In genomic region chr1:2076826-2077225, GRCh38 we compare ENCODE assay signal across 40 cellular contexts. TPM values are rescaled to one million over a fixed set of nuclear protein-coding genes. Genes with fewer than 3 reads are reported as not detected.
"Had no signal": no experiment of that assay in that cellular context is flagged by ENCODE, and none has a peak within 500 bp of the region (broad histone marks: within the 10 kb centered on the region; RNA-seq: fewer than 3 reads in every experiment).

No MANE protein-coding gene starts in this region.

- H3K27me3 ChIP-seq: ascending aorta, body of pancreas, breast epithelium had no signal

- H3K4me1 ChIP-seq: ascending aorta, body of pancreas, breast epithelium had no signal

- H2AFZ ChIP-seq: PC-9 had no signal

- H3K4me3 Mint-ChIP-seq: activated CD8-positive, alpha-beta T cell treated with anti-CD3 and anti-CD28 coated beads for 36 hours; activated naive CD4-positive, alpha-beta T cell treated with anti-CD3 and anti-CD28 coated beads, Interleukin-2, amount 50 U/mL, for 24 hours; activated naive CD8-positive, alpha-beta T cell treated with anti-CD3 and anti-CD28 coated beads, Interleukin-2, amount 10 ng/mL, durations not matched to agents 7 days and 5 days; activated T-cell treated with anti-CD3 and anti-CD28 coated beads, Interleukin-2, amount 50 U/mL, for 72 hours; IgD-negative memory B cell had no signal

- H3K36me3 ChIP-seq: ascending aorta, breast epithelium, MG63 had no signal

- H3K4me1 Mint-ChIP-seq: activated naive CD4-positive, alpha-beta T cell treated with anti-CD3 and anti-CD28 coated beads, Interleukin-2, amount 50 U/mL, for 24 hours; activated naive CD8-positive, alpha-beta T cell treated with anti-CD3 and anti-CD28 coated beads, Interleukin-2, amount 10 ng/mL, durations not matched to agents 7 days and 5 days; IgD-negative memory B cell had no signal

- ATAC-seq: activated CD8-positive, alpha-beta T cell treated with anti-CD3 and anti-CD28 coated beads for 36 hours; activated T-cell treated with anti-CD3 and anti-CD28 coated beads, Interleukin-2, amount 50 U/mL, for 72 hours; body of pancreas had no signal

- H3K4me2 ChIP-seq: PC-9 had no signal

- DNase-seq: activated CD4-positive, alpha-beta T cell treated with anti-CD3 and anti-CD28 coated beads for 1 hour; activated CD4-positive, alpha-beta T cell treated with anti-CD3 and anti-CD28 coated beads for 48 hours; activated CD4-positive, CD25-positive, alpha-beta regulatory T cell; activated CD8-positive, alpha-beta T cell treated with anti-CD3 and anti-CD28 coated beads for 36 hours; activated gamma-delta T cell; activated naive CD4-positive, alpha-beta T cell treated with Interleukin-2 at 50 U/mL for 16 hours; activated naive CD8-positive, alpha-beta T cell treated with anti-CD3 and anti-CD28 coated beads, Interleukin-2, amount 10 ng/mL, durations not matched to agents 7 days and 5 days; activated T-cell treated with anti-CD3 and anti-CD28 coated beads, Interleukin-2, amount 50 U/mL, for 1 hour; activated T-cell treated with anti-CD3 and anti-CD28 coated beads, Interleukin-2, amount 50 U/mL, for 72 hours; amygdala; body of pancreas; central memory CD4-positive, alpha-beta T cell; Kasumi-1; KG1; MG63; NCI-H1048; NCI-H1105 treated with DMSO at 0.1 percent for 48 hours; NCI-H1436; NCI-H1694; NCI-H1930; NCI-H2081 treated with DMSO at 0.1 percent for 48 hours; NCI-H510A; NCI-H526; NCI-H748 treated with DMSO at 0.1 percent for 48 hours; NK-92 treated with Interleukin-12 subunit alpha and Interleukin-12 subunit beta, amount 100 ng/mL, for 24 hours; PC-9; Right ventricle myocardium superior; SW 1271; T-helper 1 cell; T-helper 2 cell; T-helper 9 cell had no signal

- H3K27me3 Mint-ChIP-seq: activated CD8-positive, alpha-beta T cell treated with anti-CD3 and anti-CD28 coated beads for 36 hours; activated naive CD4-positive, alpha-beta T cell treated with anti-CD3 and anti-CD28 coated beads, Interleukin-2, amount 50 U/mL, for 24 hours; activated naive CD8-positive, alpha-beta T cell treated with anti-CD3 and anti-CD28 coated beads, Interleukin-2, amount 10 ng/mL, durations not matched to agents 7 days and 5 days; IgD-negative memory B cell had no signal

- H3K4me3 ChIP-seq: ascending aorta, body of pancreas, breast epithelium, MG63, PC-9 had no signal

- H3K27ac Mint-ChIP-seq: activated CD8-positive, alpha-beta T cell treated with anti-CD3 and anti-CD28 coated beads for 36 hours; activated naive CD4-positive, alpha-beta T cell treated with anti-CD3 and anti-CD28 coated beads, Interleukin-2, amount 50 U/mL, for 24 hours; activated naive CD8-positive, alpha-beta T cell treated with anti-CD3 and anti-CD28 coated beads, Interleukin-2, amount 10 ng/mL, durations not matched to agents 7 days and 5 days; activated T-cell treated with anti-CD3 and anti-CD28 coated beads, Interleukin-2, amount 50 U/mL, for 72 hours; activated T-helper 2 cell treated with anti-CD3 and anti-CD28 coated beads, Interferon-gamma antibody, Interleukin-2, Interleukin-4, amounts not matched to agents 10 μg/mL and 5 μg/mL and 100 μg/mL, durations not matched to agents 14 hours and 24 hours and 36 hours; IgD-negative memory B cell had no signal

- H3K27ac ChIP-seq: ascending aorta, body of pancreas, breast epithelium, PC-9, RWPE1, VCaP had no signal

RNA-seq across cellular contexts. Expression of gene GABRD, which starts 57.7 kb away (rescaled TPM):
- total RNA-seq: activated CD8-positive, alpha-beta memory T cell treated with anti-CD3 and anti-CD28 coated beads for 36 hours; activated CD8-positive, alpha-beta T cell treated with anti-CD3 and anti-CD28 coated beads for 36 hours; activated naive CD8-positive, alpha-beta T cell treated with anti-CD3 and anti-CD28 coated beads, Interleukin-2, amount 10 ng/mL, durations not matched to agents 7 days and 5 days; activated T-cell treated with anti-CD3 and anti-CD28 coated beads, Interleukin-2, amount 50 U/mL, for 72 hours; activated T-helper 2 cell treated with anti-CD3 and anti-CD28 coated beads, Interferon-gamma antibody, Interleukin-2, Interleukin-4, amounts not matched to agents 10 μg/mL and 5 μg/mL and 100 μg/mL, durations not matched to agents 14 hours and 24 hours and 36 hours; ascending aorta; body of pancreas; breast epithelium; OCI-LY7; PC-9 had no signal
- polyA plus RNA-seq: IgD-negative memory B cell had no signal
